Comparison of ENCODE assay signal across 8 cellular contexts in the genomic region with DNA sequence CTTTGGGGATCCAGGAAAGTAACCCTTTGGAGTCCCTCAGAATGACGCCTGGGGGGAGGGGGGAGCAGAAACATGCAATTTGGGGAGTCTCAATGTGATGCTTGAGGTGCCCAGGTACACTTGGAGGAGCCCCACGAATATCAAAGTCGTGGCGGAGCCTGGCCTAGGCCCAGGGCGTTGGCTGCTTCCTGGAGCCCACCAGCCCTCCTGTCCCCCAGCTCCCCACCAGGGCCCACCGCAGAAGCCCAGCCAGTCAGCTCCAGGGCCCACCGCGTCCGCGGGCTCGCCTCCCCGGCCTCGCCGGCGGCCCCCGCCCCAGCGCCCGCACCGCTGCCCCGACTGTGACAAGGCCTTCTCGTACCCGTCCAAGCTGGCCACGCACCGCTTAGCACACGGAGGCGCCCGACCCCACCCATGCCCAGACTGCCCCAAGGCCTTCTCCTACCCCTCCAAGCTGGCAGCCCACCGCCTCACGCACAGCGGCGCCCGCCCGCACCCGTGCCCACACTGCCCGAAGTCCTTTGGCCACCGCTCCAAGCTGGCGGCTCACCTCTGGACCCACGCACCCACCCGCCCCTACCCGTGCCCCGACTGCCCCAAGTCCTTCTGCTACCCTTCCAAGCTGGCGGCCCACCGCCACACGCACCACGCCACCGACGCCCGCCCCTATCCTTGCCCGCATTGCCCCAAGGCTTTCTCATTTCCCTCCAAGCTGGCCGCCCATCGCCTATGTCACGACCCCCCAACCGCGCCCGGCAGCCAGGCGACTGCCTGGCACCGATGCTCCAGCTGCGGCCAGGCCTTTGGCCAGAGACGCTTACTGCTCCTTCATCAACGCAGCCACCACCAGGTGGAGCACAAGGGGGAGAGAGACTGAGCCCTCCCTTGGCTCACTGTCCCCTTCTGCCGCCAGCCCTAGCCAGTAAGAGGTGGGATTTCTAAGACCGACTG. TPM values are rescaled to one million over a fixed set of nuclear protein-coding genes. Genes with fewer than 3 reads are reported as not detected.
DNase-seq lines count a peak whose midpoint lies in the region; ATAC-seq and TF ChIP-seq lines count a peak whose summit lies in the region.

No MANE protein-coding gene starts in this region.

- peak; percentile 74 for TF ChIP-seq CTCF in chondrocyte (IDR thresholded peaks at IDR 0.05)

- H3K27me3 Mint-ChIP-seq in chondrocyte (ENCODE audit: low read depth) = no peaks in the 10 kb centered on the region

- peak overlapping the region; percentile 99 for H3K27ac Mint-ChIP-seq in chondrocyte (ENCODE audit: unreplicated experiment)

- ATAC-seq in left lobe of liver (no peak), GM21576 (IDR thresholded peaks at IDR 0.05; ENCODE audit: unreplicated experiment) (no peak)

- peaks cover 19% of the 10 kb centered on the region for H3K36me3 Mint-ChIP-seq in chondrocyte (ENCODE audit: low read depth)

- H3K4me3 Mint-ChIP-seq in chondrocyte (ENCODE audit: unreplicated experiment) = peak overlapping the region; percentile 51

- peak; percentile 39 for DNase-seq in activated CD4-positive, alpha-beta T cell treated with anti-CD3 and anti-CD28 coated beads for 48 hours
- DNase-seq in activated CD4-positive, alpha-beta T cell treated with anti-CD3 and anti-CD28 coated beads for 1 hour = no peak
- peak; percentile 24 to 51 for DNase-seq in SHP77 (lab: John Stamatoyannopoulos, UW)
- DNase-seq in chondrocyte (ENCODE audit: low spot score) = peak; percentile 92
- peak; percentile 61 for DNase-seq in left lobe of liver (ENCODE audit: low spot score)
- DNase-seq in stimulated activated CD8-positive, alpha-beta memory T cell treated with anti-CD3 and anti-CD28 coated beads, Interleukin-4, amount 100 ng/mL, for 48 hours = peak; percentile 54
- no peak for DNase-seq in NCI-H1092 treated with DMSO at 0.1 percent for 48 hours (lab: John Stamatoyannopoulos, UW)

- peaks cover 6% of the 10 kb centered on the region for H3K9me3 Mint-ChIP-seq in chondrocyte (ENCODE audit: low read depth)

- H3K4me1 Mint-ChIP-seq in chondrocyte (ENCODE audit: low read depth) = peaks cover 26% of the 10 kb centered on the region

RNA-seq across cellular contexts. Expression of a gene that starts 2.1 kb away (rescaled TPM):
- 4.1 to 6.0 TPM (median 5.1 TPM) in 3 replicates for total RNA-seq in chondrocyte
- total RNA-seq in left lobe of liver = 1.5 TPM

RNA-seq across cellular contexts. Expression of a gene that starts 8.1 kb away (rescaled TPM):
- total RNA-seq in chondrocyte = 31.5 to 38.9 TPM (median 33.0 TPM) in 3 replicates
- total RNA-seq in left lobe of liver = 43.5 TPM

RNA-seq across cellular contexts. Expression of a gene that starts 30.5 kb away (rescaled TPM):
- total RNA-seq in chondrocyte (4.5 to 8.1 TPM (median 7.0 TPM) in 3 replicates), left lobe of liver (17.7 TPM)

RNA-seq across cellular contexts. Expression of a gene that starts 40.2 kb away (rescaled TPM):
- total RNA-seq in chondrocyte (22.8 to 30.5 TPM (median 30.4 TPM) in 3 replicates), left lobe of liver (8.8 TPM)

RNA-seq across cellular contexts. Expression of a gene that starts 40.5 kb away (rescaled TPM):
- 0.51 to 2.3 TPM (median 1.6 TPM) in 3 replicates for total RNA-seq in chondrocyte
- total RNA-seq in left lobe of liver = 0.88 TPM

Comparison
In these comparisons a context has a peak if more than half of its experiments do, and no peak if none do; other contexts are left out.
1. DNase-seq: peak in activated CD4-positive, alpha-beta T cell treated with anti-CD3 and anti-CD28 coated beads for 48 hours (single experiment), SHP77 (2 of 2), chondrocyte (single experiment), left lobe of liver (single experiment) and stimulated activated CD8-positive, alpha-beta memory T cell treated with anti-CD3 and anti-CD28 coated beads, Interleukin-4, amount 100 ng/mL, for 48 hours (single experiment); none in activated CD4-positive, alpha-beta T cell treated with anti-CD3 and anti-CD28 coated beads for 1 hour (single experiment) and NCI-H1092 treated with DMSO at 0.1 percent for 48 hours (single experiment).